In genomic region chr6:37056439-37057127, GRCh38 we compare ENCODE assay signal across 1 cellular context.
TF ChIP-seq lines count a peak whose summit lies in the region.

No MANE protein-coding gene starts in this region.

TF ChIP-seq in IMR-90, 13 proteins besides CTCF, POLR2A, EP300 and RAD21:
- 0 out of 2 replicates have a peak, but pooled peaks have one; percentile 24 for TF ChIP-seq FOS (IDR thresholded peaks at IDR 0.05; ENCODE audit: low read depth, low read length)
- TF ChIP-seq BHLHE40 (IDR thresholded peaks at IDR 0.05; ENCODE audit: low read depth, low read length) = no peak
